In genomic region chr10:49243139-49243538, GRCh38 we compare ENCODE assay signal across 37 cellular contexts. TPM values are rescaled to one million over a fixed set of nuclear protein-coding genes. Genes with fewer than 3 reads are reported as not detected.
DNase-seq lines count a peak whose midpoint lies in the region; ATAC-seq and TF ChIP-seq lines count a peak whose summit lies in the region.
"Had no signal": no experiment of that assay in that cellular context is flagged by ENCODE, and none has a peak within 500 bp of the region (broad histone marks: within the 10 kb centered on the region; RNA-seq: fewer than 3 reads in every experiment).

No MANE protein-coding gene starts in this region.

- H3K4me1 ChIP-seq in left ventricle myocardium inferior: peaks cover 48% of the 10 kb centered on the region
- H3K4me1 ChIP-seq: breast epithelium, HAP-1, thyroid gland, uterus had no signal

- H3K27ac ChIP-seq in left ventricle myocardium inferior (replicated peaks): peak overlapping the region; percentile 64
- H3K27ac ChIP-seq: breast epithelium, lower lobe of right lung, stomach, thyroid gland, uterus had no signal

- H3K9me3 Mint-ChIP-seq in effector memory CD8-positive, alpha-beta T cell: no peaks in the 10 kb centered on the region
- H3K9me3 Mint-ChIP-seq: activated naive CD8-positive, alpha-beta T cell treated with anti-CD3 and anti-CD28 coated beads for 36 hours had no signal

- no peaks in the 10 kb centered on the region for H3K36me3 ChIP-seq in left ventricle myocardium inferior
- H3K36me3 ChIP-seq: breast epithelium, HAP-1, lower lobe of right lung, stomach, thyroid gland, uterus had no signal

- no peak overlapping the region for H3K4me3 ChIP-seq in left ventricle myocardium inferior
- H3K4me3 ChIP-seq: breast epithelium, GM12878, HAP-1, lower lobe of right lung, smooth muscle cell, stomach, thyroid gland, uterus had no signal

- no peaks in the 10 kb centered on the region for H3K4me1 Mint-ChIP-seq in effector memory CD8-positive, alpha-beta T cell (ENCODE audit: low read depth in 2 of 2)
- H3K4me1 Mint-ChIP-seq: activated CD4-positive, alpha-beta T cell treated with anti-CD3 and anti-CD28 coated beads, Interleukin-2, amount 10 ng/mL, durations not matched to agents 24 days and 14 days; activated naive CD8-positive, alpha-beta T cell treated with anti-CD3 and anti-CD28 coated beads for 36 hours had no signal

- no peak overlapping the region for H3K27ac Mint-ChIP-seq in effector memory CD8-positive, alpha-beta T cell
- H3K27ac Mint-ChIP-seq: activated CD4-positive, alpha-beta T cell treated with anti-CD3 and anti-CD28 coated beads, Interleukin-2, amount 10 ng/mL, durations not matched to agents 24 days and 14 days; activated naive CD8-positive, alpha-beta T cell treated with anti-CD3 and anti-CD28 coated beads for 36 hours; naive thymus-derived CD8-positive, alpha-beta T cell had no signal

- TF ChIP-seq CTCF in left ventricle myocardium inferior (IDR thresholded peaks at IDR 0.05; ENCODE audit: borderline replicate concordance): no peak

- no peak overlapping the region for H3K4me3 Mint-ChIP-seq in effector memory CD8-positive, alpha-beta T cell
- H3K4me3 Mint-ChIP-seq: activated CD4-positive, alpha-beta T cell treated with anti-CD3 and anti-CD28 coated beads, Interleukin-2, amount 10 ng/mL, durations not matched to agents 24 days and 14 days; activated naive CD8-positive, alpha-beta T cell treated with anti-CD3 and anti-CD28 coated beads for 36 hours; naive thymus-derived CD8-positive, alpha-beta T cell had no signal

- H3K9me3 ChIP-seq in left ventricle myocardium inferior (replicated peaks): no peaks in the 10 kb centered on the region
- H3K9me3 ChIP-seq: breast epithelium, HAP-1, lower lobe of right lung, stomach, thyroid gland, uterus had no signal

- H3K27me3 ChIP-seq in left ventricle myocardium inferior (ENCODE audit: low read depth): no peaks in the 10 kb centered on the region
- H3K27me3 ChIP-seq: breast epithelium, thyroid gland, uterus had no signal

- ATAC-seq in left cardiac atrium: no peak
- ATAC-seq in effector memory CD8-positive, alpha-beta T cell (replicated peaks): no peak
- no peak for ATAC-seq in GM21423 (IDR thresholded peaks at IDR 0.05; ENCODE audit: unreplicated experiment)
- ATAC-seq: GM12878; HepG2; naive thymus-derived CD8-positive, alpha-beta T cell had no signal

- intact Hi-C loops in left ventricle myocardium inferior (cut with micrococcal nuclease) (no loop called here), left cardiac atrium (cut with DNase I) (loop anchor here in 1 of 2 donors (2.0 kb wide), 1 partner anchor 56 kb away; the partner anchor contains the start of gene C10orf71)

- peaks cover 6 to 42% of the 10 kb centered on the region in 2 donors for H3K27me3 Mint-ChIP-seq in effector memory CD8-positive, alpha-beta T cell

- H3K36me3 Mint-ChIP-seq in effector memory CD8-positive, alpha-beta T cell (ENCODE audit: insufficient read depth): no peaks in the 10 kb centered on the region
- H3K36me3 Mint-ChIP-seq: activated naive CD8-positive, alpha-beta T cell treated with anti-CD3 and anti-CD28 coated beads for 36 hours had no signal

- no peak for DNase-seq in left ventricle myocardium inferior
- DNase-seq in left cardiac atrium: no peak
- DNase-seq in T1000 (lab: John Stamatoyannopoulos, UW): peak; percentile 2
- DNase-seq in iPS-NIHi11 (ENCODE audit: low spot score): peak; percentile 41
- no peak for DNase-seq in HCEC 1CT
- no peak for DNase-seq in activated gamma-delta T cell (lab: John Stamatoyannopoulos, UW)
- DNase-seq in effector memory CD8-positive, alpha-beta T cell: no peak
- DNase-seq: activated CD4-positive, alpha-beta T cell treated with anti-CD3 and anti-CD28 coated beads, Interleukin-2, amount 10 ng/mL, durations not matched to agents 24 days and 14 days; activated effector memory CD4-positive, alpha-beta T cell treated with anti-CD3 and anti-CD28 coated beads, Interleukin-2, amount 50 U/mL, for 16 hours; activated naive CD8-positive, alpha-beta T cell treated with anti-CD3 and anti-CD28 coated beads for 36 hours; AML-193; anterior cingulate cortex; DMS 273 treated with DMSO at 0.1 percent for 48 hours; effector CD4-positive, alpha-beta T cell; Karpas-422; lower lobe of right lung; naive thymus-derived CD8-positive, alpha-beta T cell; NCI-H1436; NCI-H2081; NCI-H345; stomach; thyroid gland; uterus had no signal

RNA-seq across cellular contexts. Expression of gene TMEM273, which starts 54.9 kb away (rescaled TPM):
- total RNA-seq in left ventricle myocardium inferior: 29.0 TPM
- 10 to 100 TPM; 14.6 to 29.5 TPM for total RNA-seq in left cardiac atrium
- total RNA-seq: A673, epithelial cell of proximal tubule, HepG2, RPMI7951 had no signal

RNA-seq across cellular contexts. Expression of gene C10orf71, which starts 55.8 kb away (rescaled TPM):
- total RNA-seq in left ventricle myocardium inferior (136 TPM), left cardiac atrium (10 to 100 TPM; 34.7 to 54.1 TPM)
- total RNA-seq: A673; activated CD4-positive, alpha-beta T cell treated with anti-CD3 and anti-CD28 coated beads, Interleukin-2, amount 10 ng/mL, durations not matched to agents 24 days and 14 days; activated CD8-positive, alpha-beta memory T cell treated with anti-CD3 and anti-CD28 coated beads for 36 hours; activated naive CD8-positive, alpha-beta T cell treated with anti-CD3 and anti-CD28 coated beads for 36 hours; breast epithelium; epithelial cell of proximal tubule; glomerular endothelial cell; GM12878; HepG2; kidney; lower lobe of right lung; mononuclear cell; naive thymus-derived CD8-positive, alpha-beta T cell; omental fat pad; RPMI7951; smooth muscle cell; thyroid gland; uterus had no signal

Comparison
In these comparisons a context has a peak if more than half of its experiments do, and no peak if none do; other contexts are left out.
1. DNase-seq: peak in T1000 (single experiment) and iPS-NIHi11 (single experiment); none in left ventricle myocardium inferior (single experiment), left cardiac atrium (single experiment), HCEC 1CT (single experiment), activated gamma-delta T cell (single experiment) and effector memory CD8-positive, alpha-beta T cell (0 of 3).